8 cellular contexts compared by ENCODE assay signal in genomic region chr15:85541744-85542143, GRCh38.
A peak's percentile ranks its signal among the peaks of the same experiment; 100 is the strongest.
DNase-seq lines count a peak whose midpoint lies in the region; ATAC-seq and TF ChIP-seq lines count a peak whose summit lies in the region.

No MANE protein-coding gene starts in this region.

- in situ Hi-C loops in Panc1 (cut with HindIII; ENCODE audit: low pct_unique_long_range_greater_than_20kb, low sequenced_read_pairs) = no loop called here

- no peak overlapping the region for H2BK5ac ChIP-seq in mesendoderm (ENCODE audit: low read length)

- no peak overlapping the region for H2BK120ac ChIP-seq in mesendoderm (ENCODE audit: low read depth, low read length)

- H3K56ac ChIP-seq in mesendoderm (ENCODE audit: low read length) = no peak overlapping the region

- CTCF ChIA-PET in Panc1 (lab: Charles Lee) = no interaction called here

- POLR2A ChIA-PET in Panc1 (lab: Charles Lee) = interaction anchor here (1.3 kb wide), 1 partner anchor 32 kb away, joined by 4 read pairs; no protein-coding TSS in a partner anchor

- no CpG with 5 or more reads among the region's 1 CpG for WGBS in mesendoderm (ENCODE audit: extremely low coverage, insufficient coverage, low lambda C conversion rate)

- H3K27ac ChIP-seq in Panc1 (ENCODE audit: low read length) (no peak overlapping the region), mesendoderm (ENCODE audit: low read depth, low read length) (no peak overlapping the region)

- H3K79me1 ChIP-seq in mesendoderm (ENCODE audit: low read length) = peaks cover 11% of the 10 kb centered on the region

- peak; percentile 64 for ATAC-seq in GM21529 (IDR thresholded peaks at IDR 0.05; ENCODE audit: unreplicated experiment)
- ATAC-seq in Panc1 = 0 out of 2 replicates have a peak, but pooled peaks have one; percentile 44
- ATAC-seq in SK-N-SH treated with all-trans-retinoic acid at 6 μM for 48 hours = no peak

- H3K4ac ChIP-seq in mesendoderm (ENCODE audit: low read depth, low read length) = no peak overlapping the region

- H4K8ac ChIP-seq in mesendoderm (ENCODE audit: low read depth, low read length) = no peak overlapping the region

- H3K79me2 ChIP-seq in mesendoderm (ENCODE audit: control insufficient read depth, insufficient read depth, low read length) = peaks cover 2% of the 10 kb centered on the region

- H3K23ac ChIP-seq in mesendoderm (ENCODE audit: low read length) = no peak overlapping the region

- intact Hi-C loops in Panc1 (cut with micrococcal nuclease; ENCODE audit: unreplicated experiment) = no loop called here

- H3K4me2 ChIP-seq in mesendoderm (ENCODE audit: low read length) = no peak overlapping the region

- H3K36me3 ChIP-seq in Panc1 (ENCODE audit: control insufficient read depth, insufficient read depth, low read length) (peaks cover 3% of the 10 kb centered on the region; the same call in 1 of the 2 replicates), mesendoderm (ENCODE audit: control insufficient read depth, insufficient read depth, low read length) (peaks cover 1% of the 10 kb centered on the region)

- no peak overlapping the region for H4K5ac ChIP-seq in mesendoderm (ENCODE audit: low read length)

- H3K9ac ChIP-seq in mesendoderm (ENCODE audit: low read length) = no peak overlapping the region

- no peak for TF ChIP-seq CTCF in Panc1 (IDR thresholded peaks at IDR 0.05)

- no peaks in the 10 kb centered on the region for H3K9me3 ChIP-seq in Panc1 (ENCODE audit: control insufficient read depth, insufficient read depth, low read depth, low read length)

- H2BK15ac ChIP-seq in mesendoderm (replicated peaks; ENCODE audit: low read depth) = no peak overlapping the region

- no peak overlapping the region for H3K18ac ChIP-seq in mesendoderm (ENCODE audit: low read length)

- BruUV-seq in Panc1 (replicated peaks; lab: Mats Ljungman, UMichigan) = no TSS peak

- H3K27me3 ChIP-seq in Panc1 (ENCODE audit: control insufficient read depth, insufficient read depth, low read length) (no peaks in the 10 kb centered on the region), mesendoderm (ENCODE audit: insufficient read depth, low read length, poor library complexity) (no peaks in the 10 kb centered on the region)

- no peak overlapping the region for H3K4me3 ChIP-seq in Panc1 (ENCODE audit: low read depth in 2 of 2, low read length in 2 of 2)
- no peak overlapping the region for H3K4me3 ChIP-seq in mesendoderm (ENCODE audit: low read length)

- no peak overlapping the region for H2AK5ac ChIP-seq in mesendoderm (ENCODE audit: low read length)

- DNase-seq in NCI-H146 treated with DMSO at 0.1 percent for 48 hours (lab: John Stamatoyannopoulos, UW; ENCODE audit: unreplicated experiment) (peak; percentile 7), NCI-H146 (lab: John Stamatoyannopoulos, UW) (no peak), Panc1 (ENCODE audit: low read depth, low spot score) (no peak), mesendoderm (peak; percentile 37), T-helper 9 cell (no peak), epidermal melanocyte (ENCODE audit: insufficient read length, low spot score) (no peak)

- H3K4me1 ChIP-seq in Panc1 (ENCODE audit: control insufficient read depth, insufficient read depth, low read length) (peaks cover 7% of the 10 kb centered on the region), mesendoderm (ENCODE audit: control insufficient read depth, low read depth, low read length) (peaks cover 5% of the 10 kb centered on the region)

TF ChIP-seq in SK-N-SH treated with all-trans-retinoic acid at 6 μM for 48 hours, 23 proteins besides CTCF, POLR2A, EP300 and RAD21:
- TF ChIP-seq ZNF8 (CRISPR knock-in tag; IDR thresholded peaks at IDR 0.05) (no peak), CREB5 (CRISPR knock-in tag; IDR thresholded peaks at IDR 0.05; ENCODE audit: low read depth) (no peak), TSHZ2 (CRISPR knock-in tag; IDR thresholded peaks at IDR 0.05) (no peak), PPARA (CRISPR knock-in tag; IDR thresholded peaks at IDR 0.05; ENCODE audit: borderline replicate concordance) (no peak), ESRRG (CRISPR knock-in tag; IDR thresholded peaks at IDR 0.05) (no peak), ISL1 (CRISPR knock-in tag; IDR thresholded peaks at IDR 0.05) (no peak), POU6F1 (CRISPR knock-in tag; IDR thresholded peaks at IDR 0.05; ENCODE audit: borderline replicate concordance, low read depth) (no peak), CSDC2 (CRISPR knock-in tag; IDR thresholded peaks at IDR 0.05) (no peak), TOX (CRISPR knock-in tag; IDR thresholded peaks at IDR 0.05; ENCODE audit: borderline replicate concordance) (no peak), GLIS3 (CRISPR knock-in tag; IDR thresholded peaks at IDR 0.05) (no peak), TCF4 (CRISPR knock-in tag; IDR thresholded peaks at IDR 0.05; ENCODE audit: borderline replicate concordance) (no peak)

Comparison
In these comparisons a context has a peak if more than half of its experiments do, and no peak if none do; other contexts are left out.
1. DNase-seq: peak in NCI-H146 treated with DMSO at 0.1 percent for 48 hours (single experiment) and mesendoderm (single experiment); none in NCI-H146 (single experiment), Panc1 (single experiment), T-helper 9 cell (single experiment) and epidermal melanocyte (single experiment).